ENCODE assay signal across 25 cellular contexts in the genomic region with DNA sequence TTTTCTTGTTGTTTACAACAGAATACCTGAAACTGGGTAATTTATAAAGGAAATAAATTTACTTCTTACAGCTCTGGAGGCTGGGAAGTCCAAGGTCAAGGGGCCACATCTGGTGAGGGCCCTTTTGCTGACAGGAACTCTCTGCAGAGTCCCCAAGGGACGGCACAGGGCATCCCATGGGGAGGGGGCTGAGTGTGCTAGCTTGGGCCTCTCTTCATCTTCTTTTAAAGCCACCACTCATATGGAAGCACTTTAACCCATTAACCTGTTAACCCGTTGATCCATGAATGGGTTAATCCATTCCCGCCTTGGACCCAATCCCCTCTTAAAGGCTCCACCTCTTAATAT.
"Had no signal": no experiment of that assay in that cellular context is flagged by ENCODE, and none has a peak within 500 bp of the region (broad histone marks: within the 10 kb centered on the region; RNA-seq: fewer than 3 reads in every experiment).

No MANE protein-coding gene starts in this region.

- H3K4me1 ChIP-seq: gastroesophageal sphincter, prostate gland, right lobe of liver, tibial nerve, upper lobe of left lung had no signal

- H3K9me3 ChIP-seq: gastroesophageal sphincter, heart right ventricle, prostate gland, right lobe of liver, spleen, thoracic aorta, tibial nerve, upper lobe of left lung had no signal

- DNase-seq: central memory CD4-positive, alpha-beta T cell; effector CD4-positive, alpha-beta T cell; foreskin fibroblast; hippocampal formation; kidney glomerular epithelial cell; mesenchymal stem cell; midbrain; nucleus accumbens; stimulated activated CD4-positive, alpha-beta T cell treated with anti-CD3 and anti-CD28 coated beads, Interleukin-4, amount 100 ng/mL, for 4 hours; stimulated activated naive B cell treated with anti-CD40 and anti-IgM and Interleukin-4, amounts not matched to agents 10 μg/mL and 1 μg/mL and 100 μg/mL, for 72 hours had no signal

- H3K36me3 ChIP-seq: prostate gland, right lobe of liver, thoracic aorta had no signal

- H3K4me3 ChIP-seq: dorsolateral prefrontal cortex, gastroesophageal sphincter, heart right ventricle, prostate gland, right lobe of liver, spleen, thoracic aorta, tibial nerve, upper lobe of left lung had no signal

- FAIRE-seq: colon, islet of Langerhans, urothelium cell line had no signal

- H3K27ac ChIP-seq: dorsolateral prefrontal cortex, epithelial cell of prostate, gastroesophageal sphincter, heart right ventricle, prostate gland, right lobe of liver, thoracic aorta, tibial nerve, upper lobe of left lung had no signal

- ATAC-seq: esophagus mucosa; gastroesophageal sphincter; heart right ventricle; naive thymus-derived CD4-positive, alpha-beta T cell; right lobe of liver; stimulated activated naive B cell treated with anti-CD40 and anti-IgM and Interleukin-4, amounts not matched to agents 10 μg/mL and 1 μg/mL and 100 μg/mL, for 72 hours had no signal

- H3K27me3 ChIP-seq: dorsolateral prefrontal cortex, gastroesophageal sphincter, heart right ventricle, right lobe of liver, spleen, tibial nerve, upper lobe of left lung had no signal
